In genomic region chr12:89781961-89782360, GRCh38 we compare ENCODE assay signal across 16 cellular contexts.
DNase-seq lines count a peak whose midpoint lies in the region; FAIRE-seq and TF ChIP-seq lines count a peak whose summit lies in the region.
"Had no signal": no experiment of that assay in that cellular context is flagged by ENCODE, and none has a peak within 500 bp of the region (broad histone marks: within the 10 kb centered on the region; RNA-seq: fewer than 3 reads in every experiment).

No MANE protein-coding gene starts in this region.

- TF ChIP-seq CTCF in LNCaP clone FGC (IDR thresholded peaks at IDR 0.05; ENCODE audit: control insufficient read depth, extremely low read depth, insufficient read depth) (no peak), VCaP (conservative IDR thresholded peaks at IDR 0.05) (no peak), osteocyte (IDR thresholded peaks at IDR 0.05) (no peak)

- H3K9me3 Mint-ChIP-seq in osteocyte (ENCODE audit: unreplicated experiment) = peaks cover 11% of the 10 kb centered on the region

- H3K27me3 Mint-ChIP-seq in osteocyte (ENCODE audit: unreplicated experiment) = no peaks in the 10 kb centered on the region
- H3K27me3 Mint-ChIP-seq: B cell; CD4-positive, alpha-beta T cell had no signal

- peaks cover 36% of the 10 kb centered on the region for H3K4me1 Mint-ChIP-seq in osteocyte (ENCODE audit: unreplicated experiment)

- H3K27ac Mint-ChIP-seq in osteocyte (ENCODE audit: unreplicated experiment) = peak overlapping the region; percentile 42
- H3K27ac Mint-ChIP-seq: B cell; CD4-positive, alpha-beta T cell; GM23338 had no signal

- peak overlapping the region; percentile 18 for H3K27ac ChIP-seq in VCaP

- H3K4me3 ChIP-seq in LNCaP clone FGC (ENCODE audit: low read depth, low read length) = no peak overlapping the region
- H3K4me3 ChIP-seq: GM23338 had no signal

- DNase-seq in LNCaP clone FGC (ENCODE audit: low read depth) = peak; percentile 56
- DNase-seq in iris pigment epithelial cell (ENCODE audit: low read depth) = peak; percentile 38
- DNase-seq in osteocyte (ENCODE audit: extremely low spot score, unreplicated experiment) = no peak
- no peak for DNase-seq in posterior cingulate gyrus
- no peak for DNase-seq in G401 (ENCODE audit: low spot score)
- no peak for DNase-seq in HTR-8/SVneo (ENCODE audit: insufficient read length, low spot score)
- DNase-seq: C1 segment of cervical spinal cord; Calu3; CD4-positive, alpha-beta T cell; DMS 273 treated with DMSO at 0.1 percent for 48 hours; H7 had no signal

- intact Hi-C loops in posterior cingulate gyrus (cut with DNase I) = no loop called here

- no peak overlapping the region for H3K4me3 Mint-ChIP-seq in osteocyte (ENCODE audit: unreplicated experiment)
- H3K4me3 Mint-ChIP-seq: B cell; CD4-positive, alpha-beta T cell; GM23338 had no signal

- peaks cover 3% of the 10 kb centered on the region for H3K36me3 Mint-ChIP-seq in osteocyte (ENCODE audit: unreplicated experiment)

- no peak for FAIRE-seq in HTR-8/SVneo (lab: Jason Lieb, UNC)
- FAIRE-seq: A204.1, GM12891 had no signal

- in situ Hi-C loops in G401 (cut with HindIII; ENCODE audit: low sequenced_read_pairs) = no loop called here

Comparison
In these comparisons a context has a peak if more than half of its experiments do, and no peak if none do; other contexts are left out.
1. DNase-seq: peak in LNCaP clone FGC (single experiment) and iris pigment epithelial cell (single experiment); none in osteocyte (single experiment), posterior cingulate gyrus (0 of 10), G401 (single experiment) and HTR-8/SVneo (single experiment).